8 cellular contexts compared by ENCODE assay signal in genomic region chr12:53344487-53344823, GRCh38. TPM values are rescaled to one million over a fixed set of nuclear protein-coding genes. Genes with fewer than 3 reads are reported as not detected.
DNase-seq lines count a peak whose midpoint lies in the region; ATAC-seq lines count a peak whose summit lies in the region.
"Had no signal": no experiment of that assay in that cellular context is flagged by ENCODE, and none has a peak within 500 bp of the region (broad histone marks: within the 10 kb centered on the region; RNA-seq: fewer than 3 reads in every experiment).

No MANE protein-coding gene starts in this region.

- H3K36me3 ChIP-seq in iPS-20b (ENCODE audit: insufficient read depth, low read depth, low read length): no peaks in the 10 kb centered on the region
- no peaks in the 10 kb centered on the region for H3K36me3 ChIP-seq in stomach smooth muscle (ENCODE audit: control insufficient read depth in 2 of 2, insufficient read depth in 2 of 2, low read length in 2 of 2)

- no peaks in the 10 kb centered on the region for H3K36me3 Mint-ChIP-seq in activated T-helper 2 cell treated with anti-CD3 and anti-CD28 coated beads, Interferon-gamma antibody, Interleukin-2, Interleukin-4, amounts not matched to agents 10 μg/mL and 5 μg/mL and 100 μg/mL, durations not matched to agents 14 hours and 24 hours and 36 hours (ENCODE audit: low read depth)

- H3K27me3 ChIP-seq in iPS-20b (ENCODE audit: insufficient read depth, low read length) (peaks cover 33% of the 10 kb centered on the region), stomach smooth muscle (ENCODE audit: control insufficient read depth in 1 of 2, insufficient read depth in 2 of 2, low read length in 2 of 2) (no peaks in the 10 kb centered on the region)

- H3K27ac ChIP-seq in iPS-20b (ENCODE audit: low read length) (no peak overlapping the region), stomach smooth muscle (ENCODE audit: low read length) (peak overlapping the region; percentile 77)

- H3K9ac ChIP-seq in iPS-20b (ENCODE audit: low read depth, low read length): no peak overlapping the region
- peak overlapping the region; percentile 71 to 72 for H3K9ac ChIP-seq in stomach smooth muscle (ENCODE audit: low read length in 2 of 2)

- H3K4me3 ChIP-seq in iPS-20b (ENCODE audit: low read length) (peak overlapping the region; percentile 90), stomach smooth muscle (ENCODE audit: low read length in 2 of 2) (peak overlapping the region; percentile 60 to 86)

- intact Hi-C loops in activated T-helper 2 cell treated with anti-CD3 and anti-CD28 coated beads, Interferon-gamma antibody, Interleukin-2, Interleukin-4, amounts not matched to agents 10 μg/mL and 5 μg/mL and 100 μg/mL, durations not matched to agents 14 hours and 24 hours and 36 hours (cut with micrococcal nuclease): loop anchor here (1.0 kb wide), 1 partner anchor 157 kb away; the partner anchor contains the start of gene TARBP2

- no peaks in the 10 kb centered on the region for H3K9me3 Mint-ChIP-seq in activated T-helper 2 cell treated with anti-CD3 and anti-CD28 coated beads, Interferon-gamma antibody, Interleukin-2, Interleukin-4, amounts not matched to agents 10 μg/mL and 5 μg/mL and 100 μg/mL, durations not matched to agents 14 hours and 24 hours and 36 hours

- peaks cover 7% of the 10 kb centered on the region for H3K27me3 Mint-ChIP-seq in activated T-helper 2 cell treated with anti-CD3 and anti-CD28 coated beads, Interferon-gamma antibody, Interleukin-2, Interleukin-4, amounts not matched to agents 10 μg/mL and 5 μg/mL and 100 μg/mL, durations not matched to agents 14 hours and 24 hours and 36 hours (ENCODE audit: low read depth)

- no peak for DNase-seq in activated T-helper 2 cell treated with anti-CD3 and anti-CD28 coated beads, Interferon-gamma antibody, Interleukin-2, Interleukin-4, amounts not matched to agents 10 μg/mL and 5 μg/mL and 100 μg/mL, durations not matched to agents 14 hours and 24 hours and 36 hours (ENCODE audit: low spot score)
- no peak for DNase-seq in stimulated activated CD4-positive, alpha-beta T cell treated with anti-CD3 and anti-CD28 coated beads, Interleukin-2, amount 100 ng/mL, for 48 hours
- no peak for DNase-seq in D341Med (ENCODE audit: low spot score)

- H3K9me3 ChIP-seq in iPS-20b (ENCODE audit: insufficient read depth, low read depth, low read length) (no peaks in the 10 kb centered on the region), stomach smooth muscle (ENCODE audit: control insufficient read depth in 2 of 2, low read length in 2 of 2) (no peaks in the 10 kb centered on the region)

- peak overlapping the region; percentile 75 for H3K27ac Mint-ChIP-seq in activated T-helper 2 cell treated with anti-CD3 and anti-CD28 coated beads, Interferon-gamma antibody, Interleukin-2, Interleukin-4, amounts not matched to agents 10 μg/mL and 5 μg/mL and 100 μg/mL, durations not matched to agents 14 hours and 24 hours and 36 hours

- H3K4me1 ChIP-seq in iPS-20b (ENCODE audit: insufficient read depth, low read length) (peaks cover 5% of the 10 kb centered on the region; the same call in 1 of the 2 replicates), stomach smooth muscle (ENCODE audit: control insufficient read depth, insufficient read depth, low read length) (peaks cover 18% of the 10 kb centered on the region)

- ATAC-seq in HG03439 (IDR thresholded peaks at IDR 0.05; ENCODE audit: unreplicated experiment) (peak; percentile 20), HG03108 (IDR thresholded peaks at IDR 0.05; ENCODE audit: unreplicated experiment) (no peak)

- peak overlapping the region; percentile 71 for H3K4me3 Mint-ChIP-seq in activated T-helper 2 cell treated with anti-CD3 and anti-CD28 coated beads, Interferon-gamma antibody, Interleukin-2, Interleukin-4, amounts not matched to agents 10 μg/mL and 5 μg/mL and 100 μg/mL, durations not matched to agents 14 hours and 24 hours and 36 hours (ENCODE audit: low read depth)

- peaks cover 18% of the 10 kb centered on the region for H3K4me1 Mint-ChIP-seq in activated T-helper 2 cell treated with anti-CD3 and anti-CD28 coated beads, Interferon-gamma antibody, Interleukin-2, Interleukin-4, amounts not matched to agents 10 μg/mL and 5 μg/mL and 100 μg/mL, durations not matched to agents 14 hours and 24 hours and 36 hours (ENCODE audit: low read depth)

RNA-seq across cellular contexts. Expression of gene SP7, which starts 8.3 kb away (rescaled TPM):
- 0.11 TPM in 1 of 2 replicates, not detected in the other for total RNA-seq in activated T-helper 2 cell treated with anti-CD3 and anti-CD28 coated beads, Interferon-gamma antibody, Interleukin-2, Interleukin-4, amounts not matched to agents 10 μg/mL and 5 μg/mL and 100 μg/mL, durations not matched to agents 14 hours and 24 hours and 36 hours
- total RNA-seq: lung microvascular endothelial cell had no signal

RNA-seq across cellular contexts. Expression of gene AAAS, which starts 23.0 kb away (rescaled TPM):
- total RNA-seq in activated T-helper 2 cell treated with anti-CD3 and anti-CD28 coated beads, Interferon-gamma antibody, Interleukin-2, Interleukin-4, amounts not matched to agents 10 μg/mL and 5 μg/mL and 100 μg/mL, durations not matched to agents 14 hours and 24 hours and 36 hours: 83.7 and 85.4 TPM in 2 replicates

RNA-seq across cellular contexts. Expression of gene SP1, which starts 35.5 kb away (rescaled TPM):
- 66.4 and 67.9 TPM in 2 replicates for total RNA-seq in activated T-helper 2 cell treated with anti-CD3 and anti-CD28 coated beads, Interferon-gamma antibody, Interleukin-2, Interleukin-4, amounts not matched to agents 10 μg/mL and 5 μg/mL and 100 μg/mL, durations not matched to agents 14 hours and 24 hours and 36 hours

RNA-seq across cellular contexts. Expression of gene MYG1, which starts 45.0 kb away (rescaled TPM):
- total RNA-seq in activated T-helper 2 cell treated with anti-CD3 and anti-CD28 coated beads, Interferon-gamma antibody, Interleukin-2, Interleukin-4, amounts not matched to agents 10 μg/mL and 5 μg/mL and 100 μg/mL, durations not matched to agents 14 hours and 24 hours and 36 hours: 87.2 and 99.0 TPM in 2 replicates

RNA-seq across cellular contexts. Expression of gene PFDN5, which starts 49.1 kb away (rescaled TPM):
- 321 and 326 TPM in 2 replicates for total RNA-seq in activated T-helper 2 cell treated with anti-CD3 and anti-CD28 coated beads, Interferon-gamma antibody, Interleukin-2, Interleukin-4, amounts not matched to agents 10 μg/mL and 5 μg/mL and 100 μg/mL, durations not matched to agents 14 hours and 24 hours and 36 hours
